In genomic region chr3:14752979-14753378, GRCh38 we compare ENCODE assay signal across 3 cellular contexts.
A peak's percentile ranks its signal among the peaks of the same experiment; 100 is the strongest.
DNase-seq lines count a peak whose midpoint lies in the region; ATAC-seq, FAIRE-seq and TF ChIP-seq lines count a peak whose summit lies in the region.
"Not testable (repeated sequence)": the region's sequence is repeated elsewhere in the genome, so short reads cannot be mapped to it uniquely, and the experiment has no call there.

No MANE protein-coding gene starts in this region.

- H3K27me3 Mint-ChIP-seq in activated CD4-positive, alpha-beta T cell treated with anti-CD3 and anti-CD28 coated beads, Interleukin-2, amount 10 ng/mL, durations not matched to agents 24 days and 14 days: peaks cover 11% of the 10 kb centered on the region

- H3K4me3 Mint-ChIP-seq in activated CD4-positive, alpha-beta T cell treated with anti-CD3 and anti-CD28 coated beads, Interleukin-2, amount 10 ng/mL, durations not matched to agents 24 days and 14 days: not testable (repeated sequence)

- ATAC-seq in K562: not testable (repeated sequence)

- not testable (repeated sequence) for H3K4me3 ChIP-seq in HEK293 (ENCODE audit: low read depth, low read length); K562

- H2AFZ ChIP-seq in K562 (ENCODE audit: low read depth, low read length): not testable (repeated sequence)

- TF ChIP-seq EP300 in K562 (IDR thresholded peaks at IDR 0.05; ENCODE audit: low read length): not testable (repeated sequence)

- not testable (repeated sequence) for BruUV-seq in K562 (replicated peaks; lab: Mats Ljungman, UMichigan)

- H3K4me1 Mint-ChIP-seq in activated CD4-positive, alpha-beta T cell treated with anti-CD3 and anti-CD28 coated beads, Interleukin-2, amount 10 ng/mL, durations not matched to agents 24 days and 14 days: not testable (repeated sequence)

- H3K27me3 ChIP-seq in K562 (ENCODE audit: control insufficient read depth in 2 of 2, insufficient read depth in 2 of 2, low read length in 2 of 2): peaks cover 2 to 19% of the 10 kb centered on the region in 2 experiments; a peak in 4 of 5 replicates

- intact Hi-C loops in activated CD4-positive, alpha-beta T cell treated with anti-CD3 and anti-CD28 coated beads, Interleukin-2, amount 10 ng/mL, durations not matched to agents 24 days and 14 days (cut with micrococcal nuclease); K562 (cut with micrococcal nuclease): not testable (repeated sequence)

- not testable (repeated sequence) for H3K79me2 ChIP-seq in K562 (ENCODE audit: control insufficient read depth, insufficient read depth, low read length)

- TF ChIP-seq CTCF in HEK293 (tag by site-specific recombination; IDR thresholded peaks at IDR 0.05); K562 (IDR thresholded peaks at IDR 0.05 in 2 of 3, conservative IDR thresholded peaks at IDR 0.05 in 1 of 3; ENCODE audit: insufficient read depth in 2 of 3, low read depth in 1 of 3, low read length in 3 of 3): not testable (repeated sequence)

- not testable (repeated sequence) for H3K27ac ChIP-seq in HEK293 (ENCODE audit: extremely low read depth, low read depth, low read length); K562 (ENCODE audit: extremely low read depth, low read depth, low read length)

- DNase-seq in activated CD4-positive, alpha-beta T cell treated with anti-CD3 and anti-CD28 coated beads, Interleukin-2, amount 10 ng/mL, durations not matched to agents 24 days and 14 days: peak; percentile 33
- DNase-seq in K562 (ENCODE audit: extremely low read depth in 1 of 4, low spot score in 3 of 4): not testable (repeated sequence)

- not testable (repeated sequence) for FAIRE-seq in K562 (lab: Jason Lieb, UNC)

- H3K27ac Mint-ChIP-seq in activated CD4-positive, alpha-beta T cell treated with anti-CD3 and anti-CD28 coated beads, Interleukin-2, amount 10 ng/mL, durations not matched to agents 24 days and 14 days: not testable (repeated sequence)

- POLR2A ChIA-PET in HEK293 (lab: Yijun Ruan, JAX); K562 (lab: Yijun Ruan, JAX): not testable (repeated sequence)

- not testable (repeated sequence) for H3K9me3 Mint-ChIP-seq in activated CD4-positive, alpha-beta T cell treated with anti-CD3 and anti-CD28 coated beads, Interleukin-2, amount 10 ng/mL, durations not matched to agents 24 days and 14 days

- CTCF ChIA-PET in HEK293 (lab: Yijun Ruan, JAX): interaction anchor here (1.1 kb wide), 1 partner anchor 168 kb away, joined by 4 read pairs; no protein-coding TSS in a partner anchor
- CTCF ChIA-PET in K562 (lab: Yijun Ruan, JAX; ENCODE audit: low intra/inter-chr PET ratio): not testable (repeated sequence)

- H3K36me3 ChIP-seq in HEK293 (ENCODE audit: control insufficient read depth in 2 of 2, insufficient read depth in 1 of 2, low read length in 2 of 2); K562 (ENCODE audit: control insufficient read depth, insufficient read depth, low read length): not testable (repeated sequence)

- H3K4me2 ChIP-seq in K562 (ENCODE audit: insufficient read depth, low read length): not testable (repeated sequence)

- H3K4me1 ChIP-seq in HEK293 (ENCODE audit: control insufficient read depth, insufficient read depth, low read length); K562 (replicated peaks in 1 of 2; ENCODE audit: control insufficient read depth in 2 of 2, insufficient read depth in 2 of 2, low read length in 2 of 2): not testable (repeated sequence)

- H4K20me1 ChIP-seq in K562 (replicated peaks; ENCODE audit: control insufficient read depth, insufficient read depth, low read length): not testable (repeated sequence)

- not testable (repeated sequence) for H3K9me3 ChIP-seq in HEK293 (ENCODE audit: control insufficient read depth, insufficient read depth, low read depth, low read length); K562 (replicated peaks; ENCODE audit: control insufficient read depth, insufficient read depth, low read depth, low read length)

- not testable (repeated sequence) for H3K9me1 ChIP-seq in K562 (ENCODE audit: control insufficient read depth, insufficient read depth, low read length)

- in situ Hi-C loops in K562 (cut with MboI): not testable (repeated sequence)

- TF ChIP-seq RAD21 in K562 (CRISPR knock-in tag; conservative IDR thresholded peaks at IDR 0.05 in 1 of 2, IDR thresholded peaks at IDR 0.05 in 1 of 2): not testable (repeated sequence)

- not testable (repeated sequence) for H3K36me3 Mint-ChIP-seq in activated CD4-positive, alpha-beta T cell treated with anti-CD3 and anti-CD28 coated beads, Interleukin-2, amount 10 ng/mL, durations not matched to agents 24 days and 14 days (ENCODE audit: low read depth)

- H3K9ac ChIP-seq in K562 (ENCODE audit: insufficient read depth in 1 of 2, low read depth in 2 of 2, low read length in 2 of 2): not testable (repeated sequence)

- not testable (repeated sequence) for TF ChIP-seq POLR2A in K562 (conservative IDR thresholded peaks at IDR 0.05)

TF ChIP-seq in HEK293, 187 proteins besides CTCF, POLR2A, EP300 and RAD21:
- TF ChIP-seq ZNF146 (tag by site-specific recombination; IDR thresholded peaks at IDR 0.05): peak; percentile 86

TF ChIP-seq in K562, 482 proteins besides CTCF, POLR2A, EP300 and RAD21:
- TF ChIP-seq BCOR (IDR thresholded peaks at IDR 0.05): 0 out of 2 replicates have a peak, but pooled peaks have one; percentile 26
- peak; percentile 58 for TF ChIP-seq ZNF146 (CRISPR knock-in tag; IDR thresholded peaks at IDR 0.05; ENCODE audit: unreplicated experiment)
